ENCODE assay signal across 6 cellular contexts in the genomic region with DNA sequence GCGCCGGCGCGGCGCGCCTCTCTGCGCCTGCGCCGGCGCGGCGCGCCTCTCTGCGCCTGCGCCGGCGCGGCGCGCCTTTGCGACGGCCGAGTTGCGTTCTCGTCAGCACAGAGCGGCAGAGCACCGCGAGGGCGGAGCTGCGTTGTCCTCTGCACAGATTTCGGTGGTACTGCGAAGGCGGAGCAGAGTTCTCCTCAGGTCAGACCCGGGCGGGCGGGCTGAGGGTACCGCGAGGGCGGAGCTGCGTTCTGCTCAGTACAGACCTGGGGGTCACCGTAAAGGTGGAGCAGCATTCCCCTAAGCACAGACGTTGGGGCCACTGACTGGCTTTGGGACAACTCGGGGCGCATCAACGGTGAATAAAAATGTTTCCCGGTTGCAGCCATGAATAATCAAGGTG. TPM values are rescaled to one million over a fixed set of nuclear protein-coding genes. Genes with fewer than 3 reads are reported as not detected.
"Had no signal": no experiment of that assay in that cellular context is flagged by ENCODE, and none has a peak within 500 bp of the region (broad histone marks: within the 10 kb centered on the region; RNA-seq: fewer than 3 reads in every experiment).

No MANE protein-coding gene starts in this region.

RNA-seq across cellular contexts. Expression of a gene that starts 31.8 kb away (rescaled TPM):
- total RNA-seq: PC-3, Right ventricle myocardium inferior, Right ventricle myocardium superior, SJCRH30, SJSA1, SK-MEL-5 had no signal
